ENCODE assay signal across 10 cellular contexts in the genomic region with DNA sequence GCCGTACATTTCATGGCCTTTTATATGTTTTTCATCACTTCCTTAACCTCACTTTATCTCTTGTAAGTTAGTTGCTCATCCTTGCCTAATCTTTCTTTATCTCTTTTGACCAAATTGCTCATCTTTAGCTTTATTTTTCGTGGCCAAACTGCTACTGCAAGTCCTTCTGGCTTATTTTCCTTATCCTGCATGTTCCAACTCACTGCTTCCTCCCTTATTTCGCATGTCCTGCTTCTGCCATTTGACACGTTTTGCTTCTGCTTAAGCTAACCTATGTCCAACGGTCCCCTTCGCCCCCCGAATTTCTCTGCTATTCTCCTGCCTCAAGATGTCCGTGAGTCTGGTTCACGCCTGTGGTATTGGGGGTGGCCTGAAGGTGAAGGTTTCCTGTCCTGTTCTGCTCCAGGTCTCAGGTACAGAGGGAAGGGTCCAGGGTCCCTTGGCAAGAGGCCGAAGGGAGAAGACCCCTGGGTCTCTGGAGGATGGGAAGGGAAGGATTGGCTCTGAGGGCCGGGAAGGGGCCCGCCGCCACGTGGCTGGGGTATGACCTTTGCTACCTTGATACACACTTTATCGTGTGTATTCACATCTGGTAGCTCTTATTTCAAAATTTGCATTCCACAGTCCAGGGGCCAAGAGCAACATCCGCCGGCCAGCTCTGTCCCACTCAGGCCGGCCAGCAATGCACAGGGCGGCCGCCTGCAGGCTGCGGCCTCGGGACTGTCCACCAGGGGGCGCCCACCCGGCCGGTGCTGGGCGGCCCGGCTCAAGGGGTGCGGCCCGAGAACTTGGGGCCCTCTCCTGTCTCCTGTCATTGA. TPM values are rescaled to one million over a fixed set of nuclear protein-coding genes. Genes with fewer than 3 reads are reported as not detected.
DNase-seq lines count a peak whose midpoint lies in the region; ATAC-seq, FAIRE-seq and TF ChIP-seq lines count a peak whose summit lies in the region.
"Had no signal": no experiment of that assay in that cellular context is flagged by ENCODE, and none has a peak within 500 bp of the region (broad histone marks: within the 10 kb centered on the region; RNA-seq: fewer than 3 reads in every experiment).

No MANE protein-coding gene starts in this region.

- H3K4me3 ChIP-seq in kidney (ENCODE audit: low read length in 2 of 2), result no peak overlapping the region
- H3K4me3 ChIP-seq: SK-N-MC had no signal

- intact Hi-C loops in kidney (cut with DNase I), result no loop called here

- peak overlapping the region in 1 of 2 donors; percentile 12 for H3K9ac ChIP-seq in kidney (ENCODE audit: low read length in 2 of 2)

- DNase-seq in ELR (ENCODE audit: low read depth) (peak; percentile 61), T-helper 9 cell (peak; percentile 77), astrocyte of the hippocampus (ENCODE audit: low read depth, low spot score) (peak; percentile 81), kidney (peak; percentile 87), SIG-M5 (lab: John Stamatoyannopoulos, UW) (no peak), NCI-H1105 (lab: John Stamatoyannopoulos, UW) (no peak)
- DNase-seq in stimulated activated CD4-positive, alpha-beta T cell treated with anti-CD3 and anti-CD28 coated beads, Interleukin-2, amount 100 ng/mL, for 48 hours, result peak; percentile 77 to 80

- H3K36me3 ChIP-seq in kidney (ENCODE audit: control insufficient read depth in 1 of 2, insufficient read depth in 2 of 2, low read length in 2 of 2), result no peaks in the 10 kb centered on the region

- peaks cover 0 to 3% of the 10 kb centered on the region in 2 donors for H3K4me1 ChIP-seq in kidney (ENCODE audit: control insufficient read depth in 1 of 2, insufficient read depth in 1 of 2, low read depth in 1 of 2, low read length in 2 of 2)

- ATAC-seq in HG03097 (IDR thresholded peaks at IDR 0.05; ENCODE audit: low FRiP score, unreplicated experiment), result peak; percentile 64

- H3K27ac ChIP-seq in kidney (ENCODE audit: low read depth in 2 of 2, low read length in 2 of 2), result no peak overlapping the region
- H3K27ac ChIP-seq: SK-N-MC had no signal

- H3K9me3 ChIP-seq in kidney (ENCODE audit: control insufficient read depth in 1 of 2, low read length in 2 of 2), result no peaks in the 10 kb centered on the region

- peak; percentile 96 for TF ChIP-seq CTCF in kidney (IDR thresholded peaks at IDR 0.05; ENCODE audit: borderline replicate concordance, extremely low read depth, insufficient read depth)

- FAIRE-seq in kidney (lab: Jason Lieb, UNC), result no peak

RNA-seq across cellular contexts. Expression of a gene that starts 2.9 kb away (rescaled TPM):
- not detected for total RNA-seq in kidney
- polyA plus RNA-seq in kidney (ENCODE audit: insufficient read depth, low read depth, low replicate concordance), result not detected
- total RNA-seq: urinary bladder had no signal

RNA-seq across cellular contexts. Expression of a gene that starts 6.0 kb away (rescaled TPM):
- total RNA-seq in kidney, result 45.9 TPM
- 326 TPM for polyA plus RNA-seq in kidney (ENCODE audit: insufficient read depth, low read depth, low replicate concordance)

RNA-seq across cellular contexts. Expression of a gene that starts 9.0 kb away (rescaled TPM):
- 12.0 TPM for total RNA-seq in kidney
- polyA plus RNA-seq in kidney (ENCODE audit: insufficient read depth, low read depth, low replicate concordance), result 2.3 TPM

RNA-seq across cellular contexts. Expression of a gene that starts 17.5 kb away (rescaled TPM):
- total RNA-seq in kidney, result 42.6 TPM
- polyA plus RNA-seq in kidney (ENCODE audit: insufficient read depth, low read depth, low replicate concordance), result 45.0 TPM

RNA-seq across cellular contexts. Expression of a gene that starts 20.8 kb away (rescaled TPM):
- total RNA-seq in kidney, result 9.4 TPM
- polyA plus RNA-seq in kidney (ENCODE audit: insufficient read depth, low read depth, low replicate concordance), result 2.2 TPM

Comparison
In these comparisons a context has a peak if more than half of its experiments do, and no peak if none do; other contexts are left out.
1. DNase-seq: peak in ELR (single experiment), T-helper 9 cell (single experiment), astrocyte of the hippocampus (single experiment), kidney (single experiment) and stimulated activated CD4-positive, alpha-beta T cell treated with anti-CD3 and anti-CD28 coated beads, Interleukin-2, amount 100 ng/mL, for 48 hours (2 of 2); none in SIG-M5 (single experiment) and NCI-H1105 (single experiment).